17 cellular contexts compared by ENCODE assay signal in genomic region chr17:50452627-50453300, GRCh38. TPM values are rescaled to one million over a fixed set of nuclear protein-coding genes. Genes with fewer than 3 reads are reported as not detected.
A peak's percentile ranks its signal among the peaks of the same experiment; 100 is the strongest.
DNase-seq lines count a peak whose midpoint lies in the region; ATAC-seq and TF ChIP-seq lines count a peak whose summit lies in the region.
"Had no signal": no experiment of that assay in that cellular context is flagged by ENCODE, and none has a peak within 500 bp of the region (broad histone marks: within the 10 kb centered on the region; RNA-seq: fewer than 3 reads in every experiment).

No MANE protein-coding gene starts in this region.

- H3K4me3 ChIP-seq in AG09309 (ENCODE audit: control insufficient read depth, low read depth, low read length): no peak overlapping the region
- H3K4me3 ChIP-seq in ovary: no peak overlapping the region
- H3K4me3 ChIP-seq: A549, body of pancreas, GM23338, right lobe of liver, SJSA1 had no signal

- no peak overlapping the region for H3K4me3 Mint-ChIP-seq in T-helper 2 cell treated with Interferon-gamma antibody and Interleukin-4, amounts not matched to agents 5 μg/mL and 100 μg/mL, for 36 hours
- H3K4me3 Mint-ChIP-seq: GM23338 had no signal

- no peaks in the 10 kb centered on the region for H3K4me1 ChIP-seq in ovary (ENCODE audit: insufficient read depth)

- intact Hi-C loops in ovary (cut with DNase I): no loop called here

- H3K4me1 Mint-ChIP-seq in T-helper 2 cell treated with Interferon-gamma antibody and Interleukin-4, amounts not matched to agents 5 μg/mL and 100 μg/mL, for 36 hours (ENCODE audit: low read depth): peaks cover 3% of the 10 kb centered on the region
- H3K4me1 Mint-ChIP-seq: GM23338 had no signal

- peak; percentile 70 for ATAC-seq in GM21576 (IDR thresholded peaks at IDR 0.05; ENCODE audit: unreplicated experiment)
- no peak for ATAC-seq in HG02610 (IDR thresholded peaks at IDR 0.05; ENCODE audit: unreplicated experiment)
- ATAC-seq: A549, body of pancreas had no signal

- H3K36me3 Mint-ChIP-seq in T-helper 2 cell treated with Interferon-gamma antibody and Interleukin-4, amounts not matched to agents 5 μg/mL and 100 μg/mL, for 36 hours (ENCODE audit: low read depth): no peaks in the 10 kb centered on the region

- DNase-seq in AG09309 (ENCODE audit: low read depth) (peak; percentile 21), NOMO-1 treated with DMSO at 0.1 percent for 48 hours (lab: John Stamatoyannopoulos, UW; ENCODE audit: unreplicated experiment) (peak; percentile 66), fibroblast of peridontal ligament (ENCODE audit: extremely low read depth) (peak; percentile 24), ovary (no peak), NCI-H446 treated with DMSO at 0.1 percent for 48 hours (lab: John Stamatoyannopoulos, UW) (no peak)
- no peak for DNase-seq in T-helper 2 cell treated with Interferon-gamma antibody and Interleukin-4, amounts not matched to agents 5 μg/mL and 100 μg/mL, for 36 hours (ENCODE audit: low spot score)
- DNase-seq: activated CD4-positive, alpha-beta T cell treated with anti-CD3 and anti-CD28 coated beads for 1 hour; body of pancreas; DND-41; NCI-H2171; right lobe of liver had no signal

- TF ChIP-seq POLR2A in ovary (IDR thresholded peaks at IDR 0.05): no peak

- WGBS in ovary, 3 donors: 84 to 86% (median 85%) methylated on average over 10 of the region's 10 CpGs

- no peaks in the 10 kb centered on the region for H3K9me3 ChIP-seq in ovary
- H3K9me3 ChIP-seq: A549, body of pancreas, right lobe of liver, SJSA1 had no signal

- no peak for TF ChIP-seq EP300 in ovary (IDR thresholded peaks at IDR 0.05)

- no peak overlapping the region for H3K27ac ChIP-seq in ovary
- H3K27ac ChIP-seq: A549, body of pancreas, epithelial cell of prostate, right lobe of liver, SJSA1 had no signal

- no peaks in the 10 kb centered on the region for H3K27me3 Mint-ChIP-seq in T-helper 2 cell treated with Interferon-gamma antibody and Interleukin-4, amounts not matched to agents 5 μg/mL and 100 μg/mL, for 36 hours (ENCODE audit: low read depth)

- H3K9me3 Mint-ChIP-seq in T-helper 2 cell treated with Interferon-gamma antibody and Interleukin-4, amounts not matched to agents 5 μg/mL and 100 μg/mL, for 36 hours: no peaks in the 10 kb centered on the region
- H3K9me3 Mint-ChIP-seq: GM23338 had no signal

- no peaks in the 10 kb centered on the region for H3K27me3 ChIP-seq in ovary
- H3K27me3 ChIP-seq: body of pancreas, right lobe of liver, SJSA1 had no signal

- no peak overlapping the region for H3K27ac Mint-ChIP-seq in T-helper 2 cell treated with Interferon-gamma antibody and Interleukin-4, amounts not matched to agents 5 μg/mL and 100 μg/mL, for 36 hours
- H3K27ac Mint-ChIP-seq: GM23338 had no signal

- TF ChIP-seq CTCF in AG09309 (IDR thresholded peaks at IDR 0.05; ENCODE audit: control insufficient read depth, insufficient read depth, low read depth, low read length, missing control alignments): no peak
- TF ChIP-seq CTCF in ovary (IDR thresholded peaks at IDR 0.05): no peak

- H3K36me3 ChIP-seq in ovary: no peaks in the 10 kb centered on the region
- H3K36me3 ChIP-seq: right lobe of liver, SJSA1 had no signal

RNA-seq across cellular contexts. Expression of gene CHAD, which starts 15.9 kb away (rescaled TPM):
- under 1 TPM in 6 of 7 donors, not detected in 1; 0.18 to 0.92 (median 0.46) TPM for total RNA-seq in ovary
- 1 to 10 TPM in 1 of 2 donors, under 1 TPM in 1; 0.29 to 2.5 TPM for polyA plus RNA-seq in ovary
- total RNA-seq: GM23338, SJSA1 had no signal
- polyA plus RNA-seq: A549 had no signal

RNA-seq across cellular contexts. Expression of gene RSAD1, which starts 25.9 kb away (rescaled TPM):
- 10 to 100 TPM; 21.2 to 48.0 (median 40.5) TPM for total RNA-seq in ovary
- polyA plus RNA-seq in ovary: 10 to 100 TPM; 24.2 to 26.2 TPM

RNA-seq across cellular contexts. Expression of gene ACSF2, which starts 26.7 kb away (rescaled TPM):
- 10 to 100 TPM; 26.7 to 86.0 (median 49.5) TPM for total RNA-seq in ovary
- 10 to 100 TPM; 39.1 to 49.5 TPM for polyA plus RNA-seq in ovary

RNA-seq across cellular contexts. Expression of gene LRRC59, which starts 55.4 kb away (rescaled TPM):
- 10 to 100 TPM; 18.4 to 64.5 (median 41.0) TPM for total RNA-seq in ovary
- polyA plus RNA-seq in ovary: 10 to 100 TPM; 22.5 to 71.4 TPM

RNA-seq across cellular contexts. Expression of gene MYCBPAP, which starts 55.5 kb away (rescaled TPM):
- total RNA-seq in ovary: 1 to 10 TPM; 2.5 to 8.1 (median 4.5) TPM
- 1 to 10 TPM; 3.2 to 9.7 TPM for polyA plus RNA-seq in ovary
- total RNA-seq: SJSA1 had no signal

Comparison
In these comparisons a context has a peak if more than half of its experiments do, and no peak if none do; other contexts are left out.
1. DNase-seq: peak in AG09309 (single experiment), NOMO-1 treated with DMSO at 0.1 percent for 48 hours (single experiment) and fibroblast of peridontal ligament (single experiment); none in ovary (0 of 5), T-helper 2 cell treated with Interferon-gamma antibody and Interleukin-4, amounts not matched to agents 5 μg/mL and 100 μg/mL, for 36 hours (single experiment) and NCI-H446 treated with DMSO at 0.1 percent for 48 hours (single experiment).